Comparison of ENCODE assay signal across 9 cellular contexts in the genomic region with DNA sequence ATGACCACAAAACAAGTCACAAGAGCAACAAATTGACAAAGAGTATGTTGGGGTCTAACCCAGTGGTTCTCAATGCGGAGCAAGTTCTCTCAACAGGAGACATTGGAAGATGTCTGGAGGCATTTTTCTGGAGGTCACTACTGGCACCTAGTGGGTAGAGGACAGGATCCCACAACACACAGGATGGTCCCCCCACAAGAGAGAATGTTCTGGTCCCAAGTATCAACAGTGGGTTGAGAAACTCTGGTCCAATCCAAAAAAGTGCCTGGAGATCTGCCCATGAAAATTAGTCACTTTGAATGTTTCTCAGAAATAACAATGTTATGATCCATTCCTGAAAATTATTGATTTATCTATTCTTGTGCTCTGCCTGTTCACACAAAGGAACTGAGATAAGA. TPM values are rescaled to one million over a fixed set of nuclear protein-coding genes. Genes with fewer than 3 reads are reported as not detected.
DNase-seq lines count a peak whose midpoint lies in the region; ATAC-seq and TF ChIP-seq lines count a peak whose summit lies in the region.
"Had no signal": no experiment of that assay in that cellular context is flagged by ENCODE, and none has a peak within 500 bp of the region (broad histone marks: within the 10 kb centered on the region; RNA-seq: fewer than 3 reads in every experiment).

No MANE protein-coding gene starts in this region.

- H3K27ac Mint-ChIP-seq in T-helper 17 cell: peak overlapping the region; percentile 54
- peak overlapping the region; percentile 79 for H3K27ac Mint-ChIP-seq in stimulated activated memory B cell treated with anti-CD40 and anti-IgM and Interleukin-4, amounts not matched to agents 10 μg/mL and 1 μg/mL and 100 μg/mL, for 72 hours

- TF ChIP-seq CTCF in GM13976 (IDR thresholded peaks at IDR 0.05; ENCODE audit: borderline replicate concordance, control extremely low read depth, extremely low read depth, insufficient read depth, missing control alignments) (peak; percentile 8), gastroesophageal sphincter (IDR thresholded peaks at IDR 0.05) (peak in 3 of 4 experiments; percentile 51 to 68 (median 63))

- in situ Hi-C loops in GM13976 (cut with MboI; ENCODE audit: low sequenced_read_pairs, unreplicated experiment): no loop called here

- H3K4me1 Mint-ChIP-seq in T-helper 17 cell: peaks cover 28% of the 10 kb centered on the region
- peaks cover 63% of the 10 kb centered on the region for H3K4me1 Mint-ChIP-seq in stimulated activated memory B cell treated with anti-CD40 and anti-IgM and Interleukin-4, amounts not matched to agents 10 μg/mL and 1 μg/mL and 100 μg/mL, for 72 hours

- peaks cover 0 to 92% (median 29%) of the 10 kb centered on the region in 3 donors for H3K4me1 ChIP-seq in gastroesophageal sphincter

- no peak for TF ChIP-seq EP300 in gastroesophageal sphincter (IDR thresholded peaks at IDR 0.05)

- H3K36me3 Mint-ChIP-seq in T-helper 17 cell (ENCODE audit: low read depth): no peaks in the 10 kb centered on the region
- H3K36me3 Mint-ChIP-seq in stimulated activated memory B cell treated with anti-CD40 and anti-IgM and Interleukin-4, amounts not matched to agents 10 μg/mL and 1 μg/mL and 100 μg/mL, for 72 hours: peaks cover 18% of the 10 kb centered on the region

- no peak for TF ChIP-seq POLR2A in gastroesophageal sphincter (IDR thresholded peaks at IDR 0.05)

- H3K27ac ChIP-seq in gastroesophageal sphincter: peak overlapping the region; percentile 60 to 98 (median 94)

- H3K9me3 Mint-ChIP-seq in stimulated activated memory B cell treated with anti-CD40 and anti-IgM and Interleukin-4, amounts not matched to agents 10 μg/mL and 1 μg/mL and 100 μg/mL, for 72 hours: no peaks in the 10 kb centered on the region

- H3K9me3 ChIP-seq in T-helper 17 cell (ENCODE audit: control insufficient read depth, low read length, poor library complexity, severe bottlenecking) (no peaks in the 10 kb centered on the region), gastroesophageal sphincter (no peaks in the 10 kb centered on the region)

- no peak overlapping the region for H3K4me3 Mint-ChIP-seq in T-helper 17 cell
- H3K4me3 Mint-ChIP-seq in stimulated activated memory B cell treated with anti-CD40 and anti-IgM and Interleukin-4, amounts not matched to agents 10 μg/mL and 1 μg/mL and 100 μg/mL, for 72 hours: no peak overlapping the region

- H3K27me3 Mint-ChIP-seq in T-helper 17 cell: no peaks in the 10 kb centered on the region
- no peaks in the 10 kb centered on the region for H3K27me3 Mint-ChIP-seq in stimulated activated memory B cell treated with anti-CD40 and anti-IgM and Interleukin-4, amounts not matched to agents 10 μg/mL and 1 μg/mL and 100 μg/mL, for 72 hours

- ATAC-seq in T-helper 17 cell (no peak), gastroesophageal sphincter (peak; percentile 59), HG02623 (IDR thresholded peaks at IDR 0.05; ENCODE audit: unreplicated experiment) (no peak), GM21576 (IDR thresholded peaks at IDR 0.05; ENCODE audit: unreplicated experiment) (no peak)
- no peak for ATAC-seq in stimulated activated memory B cell treated with anti-CD40 and anti-IgM and Interleukin-4, amounts not matched to agents 10 μg/mL and 1 μg/mL and 100 μg/mL, for 72 hours

- peaks cover 0 to 2% of the 10 kb centered on the region in 2 donors for H3K36me3 ChIP-seq in gastroesophageal sphincter

- no peak overlapping the region for H3K4me3 ChIP-seq in gastroesophageal sphincter

- DNase-seq in GM13976 (ENCODE audit: low spot score) (no peak), T-helper 17 cell (no peak), NCI-H2029 treated with DMSO at 0.1 percent for 48 hours (lab: John Stamatoyannopoulos, UW) (no peak), NCI-H187 (lab: John Stamatoyannopoulos, UW) (no peak)

- H3K27me3 ChIP-seq in gastroesophageal sphincter: no peaks in the 10 kb centered on the region

- WGBS in gastroesophageal sphincter (ENCODE audit: low coverage in 1 of 2), 2 donors: 17 to 42% methylated on average over 1 of the region's 1 CpG

RNA-seq across cellular contexts. Expression of a gene that starts 3.3 kb away (rescaled TPM):
- total RNA-seq in T-helper 17 cell: 10 to 100 TPM; 22.3 to 31.2 TPM
- total RNA-seq in gastroesophageal sphincter: 10 to 100 TPM; 16.2 to 35.0 (median 17.2) TPM

RNA-seq across cellular contexts. Expression of a gene that starts 25.8 kb away (rescaled TPM):
- total RNA-seq in T-helper 17 cell: not detected
- total RNA-seq in gastroesophageal sphincter: 1 to 10 TPM in 1 of 4 donors, not detected in 3; 2.5 TPM
- total RNA-seq: T-helper 2 cell treated with Interferon-gamma antibody and Interleukin-4, amounts not matched to agents 100 ng/mL and 5 ng/mL, for 36 hours had no signal
